In the genomic region with DNA sequence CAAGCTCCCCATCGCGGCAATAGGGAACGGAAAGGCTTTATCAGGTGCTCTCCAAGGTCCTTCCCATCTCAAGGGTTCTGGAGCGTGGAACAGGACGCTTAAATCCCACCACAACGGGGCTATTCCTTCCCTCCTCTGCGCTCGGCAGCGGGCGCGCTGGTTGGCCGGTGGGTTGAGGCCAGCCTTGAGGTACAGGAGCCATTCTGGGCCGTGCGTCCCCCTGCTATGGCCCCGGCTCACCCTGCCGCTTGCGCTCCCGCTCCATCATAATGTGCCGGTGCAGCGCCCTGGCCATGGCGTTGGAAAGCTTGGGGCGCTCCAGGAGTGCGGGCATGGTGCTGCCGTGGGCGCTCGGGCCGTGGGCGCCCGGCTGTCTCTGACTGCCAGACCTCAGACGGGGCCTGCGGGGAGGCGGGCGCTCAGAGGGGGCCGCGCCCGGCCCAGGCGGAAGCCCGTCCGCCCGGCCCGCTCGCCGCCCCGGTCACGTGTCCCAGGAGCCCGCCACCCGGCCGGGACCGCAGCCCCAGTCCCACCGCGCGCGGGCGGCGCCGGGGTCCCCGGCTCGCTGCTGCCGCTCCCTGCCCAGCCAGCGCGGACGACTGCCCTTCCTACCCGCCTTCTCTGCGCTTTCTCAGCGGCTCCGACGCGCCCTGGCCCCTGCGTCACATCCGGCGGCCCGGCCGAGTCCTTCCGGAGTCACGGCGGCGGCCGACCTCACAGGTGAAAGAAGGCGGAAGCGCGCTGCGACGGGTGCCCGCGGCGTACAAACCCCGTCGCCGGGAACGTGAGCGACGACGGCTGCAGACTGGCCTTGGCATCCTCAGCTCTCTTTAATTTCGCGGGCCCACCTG, we compare ENCODE assay signal across 1 cellular context.
A peak's percentile ranks its signal among the peaks of the same experiment; 100 is the strongest.
TF ChIP-seq lines count a peak whose summit lies in the region.

A gene with protein sequence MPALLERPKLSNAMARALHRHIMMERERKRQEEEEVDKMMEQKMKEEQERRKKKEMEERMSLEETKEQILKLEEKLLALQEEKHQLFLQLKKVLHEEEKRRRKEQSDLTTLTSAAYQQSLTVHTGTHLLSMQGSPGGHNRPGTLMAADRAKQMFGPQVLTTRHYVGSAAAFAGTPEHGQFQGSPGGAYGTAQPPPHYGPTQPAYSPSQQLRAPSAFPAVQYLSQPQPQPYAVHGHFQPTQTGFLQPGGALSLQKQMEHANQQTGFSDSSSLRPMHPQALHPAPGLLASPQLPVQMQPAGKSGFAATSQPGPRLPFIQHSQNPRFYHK (minus strand): TSS at position 642 of the 851 bp plus-strand sequence. CDS start 308 bp downstream, at position 334.

TF ChIP-seq in A549, 52 proteins besides CTCF, POLR2A, EP300 and RAD21 (continued from another document):
- no peak for TF ChIP-seq ZC3H11A (IDR thresholded peaks at IDR 0.05)
- no peak for TF ChIP-seq RNF2 (IDR thresholded peaks at IDR 0.05; ENCODE audit: borderline replicate concordance, low read depth)
- no peak for TF ChIP-seq KDM1A (IDR thresholded peaks at IDR 0.05; ENCODE audit: low read depth)
- no peak for TF ChIP-seq RFX5 (IDR thresholded peaks at IDR 0.05)
- TF ChIP-seq CHD4 (IDR thresholded peaks at IDR 0.05; ENCODE audit: borderline replicate concordance): no peak
- TF ChIP-seq, protein P1, sequence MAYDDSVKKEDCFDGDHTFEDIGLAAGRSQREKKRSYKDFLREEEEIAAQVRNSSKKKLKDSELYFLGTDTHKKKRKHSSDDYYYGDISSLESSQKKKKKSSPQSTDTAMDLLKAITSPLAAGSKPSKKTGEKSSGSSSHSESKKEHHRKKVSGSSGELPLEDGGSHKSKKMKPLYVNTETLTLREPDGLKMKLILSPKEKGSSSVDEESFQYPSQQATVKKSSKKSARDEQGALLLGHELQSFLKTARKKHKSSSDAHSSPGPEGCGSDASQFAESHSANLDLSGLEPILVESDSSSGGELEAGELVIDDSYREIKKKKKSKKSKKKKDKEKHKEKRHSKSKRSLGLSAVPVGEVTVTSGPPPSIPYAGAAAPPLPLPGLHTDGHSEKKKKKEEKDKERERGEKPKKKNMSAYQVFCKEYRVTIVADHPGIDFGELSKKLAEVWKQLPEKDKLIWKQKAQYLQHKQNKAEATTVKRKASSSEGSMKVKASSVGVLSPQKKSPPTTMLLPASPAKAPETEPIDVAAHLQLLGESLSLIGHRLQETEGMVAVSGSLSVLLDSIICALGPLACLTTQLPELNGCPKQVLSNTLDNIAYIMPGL (CRISPR knock-in tag; IDR thresholded peaks at IDR 0.05; ENCODE audit: borderline replicate concordance): no peak
- no peak for TF ChIP-seq HDAC2 (IDR thresholded peaks at IDR 0.05)
- no peak for TF ChIP-seq ZSCAN20 (CRISPR knock-in tag; IDR thresholded peaks at IDR 0.05)
- no peak for TF ChIP-seq KDM5A (IDR thresholded peaks at IDR 0.05)
- TF ChIP-seq FOSL2 (IDR thresholded peaks at IDR 0.05): no peak
- peak; percentile 8; the same call in 1 of the 2 replicates for TF ChIP-seq FOSL2 (CRISPR knock-in tag; IDR thresholded peaks at IDR 0.05)
- TF ChIP-seq, protein P2, sequence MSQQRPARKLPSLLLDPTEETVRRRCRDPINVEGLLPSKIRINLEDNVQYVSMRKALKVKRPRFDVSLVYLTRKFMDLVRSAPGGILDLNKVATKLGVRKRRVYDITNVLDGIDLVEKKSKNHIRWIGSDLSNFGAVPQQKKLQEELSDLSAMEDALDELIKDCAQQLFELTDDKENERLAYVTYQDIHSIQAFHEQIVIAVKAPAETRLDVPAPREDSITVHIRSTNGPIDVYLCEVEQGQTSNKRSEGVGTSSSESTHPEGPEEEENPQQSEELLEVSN (IDR thresholded peaks at IDR 0.05; ENCODE audit: borderline replicate concordance, low read depth): peak; percentile 77
- TF ChIP-seq ZFP36 (IDR thresholded peaks at IDR 0.05; ENCODE audit: borderline replicate concordance, partially characterized antibody): no peak
- TF ChIP-seq JUN (IDR thresholded peaks at IDR 0.05): peak; percentile 94 to 98
- no peak for TF ChIP-seq JUNB (IDR thresholded peaks at IDR 0.05)
- peak; percentile 83; the same call in 1 of the 2 replicates for TF ChIP-seq TP53 (CRISPR knock-in tag; IDR thresholded peaks at IDR 0.05)
- no peak; the same call in 1 of the 2 replicates for TF ChIP-seq GATA3 (IDR thresholded peaks at IDR 0.05; ENCODE audit: borderline replicate concordance)
- no peak for TF ChIP-seq HEYL (CRISPR knock-in tag; IDR thresholded peaks at IDR 0.05)
- TF ChIP-seq CHD2 (IDR thresholded peaks at IDR 0.05; ENCODE audit: low read length, partially characterized antibody): peak; percentile 48
- peak; percentile 54; the same call in 1 of the 2 replicates for TF ChIP-seq NPAS2 (CRISPR knock-in tag; IDR thresholded peaks at IDR 0.05; ENCODE audit: borderline replicate concordance)
- TF ChIP-seq POLR2AphosphoS2 (conservative IDR thresholded peaks at IDR 0.05; ENCODE audit: low read length): peak; percentile 87; the same call in 1 of the 2 replicates
- 0 out of 2 replicates have a peak, but pooled peaks have one; percentile 46 for TF ChIP-seq RARB (CRISPR knock-in tag; IDR thresholded peaks at IDR 0.05)
- TF ChIP-seq MAZ (IDR thresholded peaks at IDR 0.05; ENCODE audit: borderline replicate concordance, low read depth, low read length): no peak
- TF ChIP-seq, protein P3, sequence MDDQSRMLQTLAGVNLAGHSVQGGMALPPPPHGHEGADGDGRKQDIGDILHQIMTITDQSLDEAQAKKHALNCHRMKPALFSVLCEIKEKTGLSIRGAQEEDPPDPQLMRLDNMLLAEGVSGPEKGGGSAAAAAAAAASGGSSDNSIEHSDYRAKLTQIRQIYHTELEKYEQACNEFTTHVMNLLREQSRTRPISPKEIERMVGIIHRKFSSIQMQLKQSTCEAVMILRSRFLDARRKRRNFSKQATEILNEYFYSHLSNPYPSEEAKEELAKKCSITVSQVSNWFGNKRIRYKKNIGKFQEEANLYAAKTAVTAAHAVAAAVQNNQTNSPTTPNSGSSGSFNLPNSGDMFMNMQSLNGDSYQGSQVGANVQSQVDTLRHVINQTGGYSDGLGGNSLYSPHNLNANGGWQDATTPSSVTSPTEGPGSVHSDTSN (IDR thresholded peaks at IDR 0.05): peak; percentile 87
- 0 out of 3 replicates have a peak, but pooled peaks have one; percentile 20 for TF ChIP-seq SMC3 (IDR thresholded peaks at IDR 0.05)
- TF ChIP-seq SREBF2 (IDR thresholded peaks at IDR 0.05): no peak
- TF ChIP-seq, protein P4, sequence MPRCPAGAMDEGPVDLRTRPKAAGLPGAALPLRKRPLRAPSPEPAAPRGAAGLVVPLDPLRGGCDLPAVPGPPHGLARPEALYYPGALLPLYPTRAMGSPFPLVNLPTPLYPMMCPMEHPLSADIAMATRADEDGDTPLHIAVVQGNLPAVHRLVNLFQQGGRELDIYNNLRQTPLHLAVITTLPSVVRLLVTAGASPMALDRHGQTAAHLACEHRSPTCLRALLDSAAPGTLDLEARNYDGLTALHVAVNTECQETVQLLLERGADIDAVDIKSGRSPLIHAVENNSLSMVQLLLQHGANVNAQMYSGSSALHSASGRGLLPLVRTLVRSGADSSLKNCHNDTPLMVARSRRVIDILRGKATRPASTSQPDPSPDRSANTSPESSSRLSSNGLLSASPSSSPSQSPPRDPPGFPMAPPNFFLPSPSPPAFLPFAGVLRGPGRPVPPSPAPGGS (IDR thresholded peaks at IDR 0.05): peak; percentile 90
- TF ChIP-seq, protein P5, sequence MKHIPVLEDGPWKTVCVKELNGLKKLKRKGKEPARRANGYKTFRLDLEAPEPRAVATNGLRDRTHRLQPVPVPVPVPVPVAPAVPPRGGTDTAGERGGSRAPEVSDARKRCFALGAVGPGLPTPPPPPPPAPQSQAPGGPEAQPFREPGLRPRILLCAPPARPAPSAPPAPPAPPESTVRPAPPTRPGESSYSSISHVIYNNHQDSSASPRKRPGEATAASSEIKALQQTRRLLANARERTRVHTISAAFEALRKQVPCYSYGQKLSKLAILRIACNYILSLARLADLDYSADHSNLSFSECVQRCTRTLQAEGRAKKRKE (CRISPR knock-in tag; IDR thresholded peaks at IDR 0.05; ENCODE audit: low read depth): peak; percentile 62; the same call in 1 of the 2 replicates
